In genomic region chr4:52612341-52612740, GRCh38 we compare ENCODE assay signal across 18 cellular contexts. TPM values are rescaled to one million over a fixed set of nuclear protein-coding genes. Genes with fewer than 3 reads are reported as not detected.
DNase-seq lines count a peak whose midpoint lies in the region; ATAC-seq and TF ChIP-seq lines count a peak whose summit lies in the region.
"Had no signal": no experiment of that assay in that cellular context is flagged by ENCODE, and none has a peak within 500 bp of the region (broad histone marks: within the 10 kb centered on the region; RNA-seq: fewer than 3 reads in every experiment).

No MANE protein-coding gene starts in this region.

- DNase-seq in left ventricle myocardium superior (no peak), cardiac septum (ENCODE audit: low spot score) (no peak), mammary epithelial cell (peak; percentile 5), foreskin keratinocyte (peak; percentile 6 to 29), renal cortical epithelial cell (ENCODE audit: low read depth) (peak; percentile 10)
- DNase-seq in activated effector memory CD4-positive, alpha-beta T cell treated with anti-CD3 and anti-CD28 coated beads, Interleukin-2, amount 50 U/mL, for 16 hours: no peak
- no peak for DNase-seq in activated CD4-positive, alpha-beta T cell treated with anti-CD3 and anti-CD28 coated beads, Interleukin-2, amount 10 ng/mL, durations not matched to agents 7 days and 5 days
- DNase-seq: 8988T; ACHN; Calu3; CD4-positive, alpha-beta T cell; DMS 273 treated with DMSO at 0.1 percent for 48 hours; DMS79; GOT3; H9 had no signal

- H3K27ac ChIP-seq in mammary epithelial cell (ENCODE audit: insufficient read depth, low read depth, low read length) (no peak overlapping the region), foreskin keratinocyte (no peak overlapping the region)
- H3K27ac ChIP-seq: BLaER1 treated with 17β-estradiol and CSF1 and Interleukin-3, amounts not matched to agents 10 nM and 100 nM had no signal

- H3K9me3 ChIP-seq in mammary epithelial cell (replicated peaks; ENCODE audit: insufficient read depth, low read length): no peaks in the 10 kb centered on the region

- H3K36me3 Mint-ChIP-seq in activated CD4-positive, alpha-beta T cell treated with anti-CD3 and anti-CD28 coated beads, Interleukin-2, amount 10 ng/mL, durations not matched to agents 7 days and 5 days (ENCODE audit: low read depth): peaks cover 15% of the 10 kb centered on the region

- CTCF ChIA-PET in mammary epithelial cell (lab: Charles Lee; ENCODE audit: low non-redundant PET): no interaction called here
- CTCF ChIA-PET in activated CD4-positive, alpha-beta T cell treated with anti-CD3 and anti-CD28 coated beads, Interleukin-2, amount 10 ng/mL, durations not matched to agents 7 days and 5 days (lab: Charles Lee): no interaction called here

- H3K9ac ChIP-seq in mammary epithelial cell (ENCODE audit: insufficient read depth, low read length): no peak overlapping the region
- H3K9ac ChIP-seq: BLaER1 treated with 17β-estradiol and CSF1 and Interleukin-3, amounts not matched to agents 10 nM and 100 nM had no signal

- no peak overlapping the region for H3K4me3 ChIP-seq in mammary epithelial cell (replicated peaks in 1 of 3; ENCODE audit: insufficient read depth in 1 of 3, low read depth in 2 of 3, low read length in 3 of 3)
- H3K4me3 ChIP-seq: BLaER1 treated with 17β-estradiol and CSF1 and Interleukin-3, amounts not matched to agents 10 nM and 100 nM had no signal

- H3K4me1 ChIP-seq in mammary epithelial cell (ENCODE audit: insufficient read depth, low read length) (no peaks in the 10 kb centered on the region), foreskin keratinocyte (no peaks in the 10 kb centered on the region)
- H3K4me1 ChIP-seq: BLaER1 treated with 17β-estradiol and CSF1 and Interleukin-3, amounts not matched to agents 10 nM and 100 nM had no signal

- H2AFZ ChIP-seq in mammary epithelial cell (ENCODE audit: low read depth, low read length): no peak overlapping the region

- WGBS in mammary epithelial cell (ENCODE audit: low coverage, missing lambda C conversion rate): 100% methylated on average over 1 of the region's 1 CpG

- H3K36me3 ChIP-seq in mammary epithelial cell (ENCODE audit: insufficient read depth, low read length): no peaks in the 10 kb centered on the region

- H3K27me3 ChIP-seq in mammary epithelial cell (ENCODE audit: insufficient read depth, low read length): no peaks in the 10 kb centered on the region
- H3K27me3 ChIP-seq in foreskin keratinocyte: no peaks in the 10 kb centered on the region
- H3K27me3 ChIP-seq: BLaER1 treated with 17β-estradiol and CSF1 and Interleukin-3, amounts not matched to agents 10 nM and 100 nM had no signal

- H4K20me1 ChIP-seq in mammary epithelial cell (ENCODE audit: insufficient read depth, low read length): no peaks in the 10 kb centered on the region
- H4K20me1 ChIP-seq: BLaER1 treated with 17β-estradiol and CSF1 and Interleukin-3, amounts not matched to agents 10 nM and 100 nM had no signal

- no peak overlapping the region for H3K4me2 ChIP-seq in mammary epithelial cell (ENCODE audit: insufficient read depth, low read depth, low read length)
- H3K4me2 ChIP-seq: BLaER1 treated with 17β-estradiol and CSF1 and Interleukin-3, amounts not matched to agents 10 nM and 100 nM had no signal

- POLR2A ChIA-PET in activated CD4-positive, alpha-beta T cell treated with anti-CD3 and anti-CD28 coated beads, Interleukin-2, amount 10 ng/mL, durations not matched to agents 7 days and 5 days (lab: Charles Lee): no interaction called here

- no peaks in the 10 kb centered on the region for H3K79me2 ChIP-seq in mammary epithelial cell (ENCODE audit: insufficient read depth, low read length)

- H3K4me3 Mint-ChIP-seq in activated CD4-positive, alpha-beta T cell treated with anti-CD3 and anti-CD28 coated beads, Interleukin-2, amount 10 ng/mL, durations not matched to agents 7 days and 5 days: no peak overlapping the region
- H3K4me3 Mint-ChIP-seq: CD4-positive, alpha-beta T cell; H9 had no signal

- peak in 1 of 2 donors; percentile 13 for TF ChIP-seq CTCF in mammary epithelial cell (conservative IDR thresholded peaks at IDR 0.05 in 1 of 2, IDR thresholded peaks at IDR 0.05 in 1 of 2; ENCODE audit: extremely low read depth in 1 of 2, insufficient read depth in 1 of 2, low read depth in 1 of 2, low read length in 2 of 2)
- TF ChIP-seq CTCF in foreskin keratinocyte (conservative IDR thresholded peaks at IDR 0.05): no peak

- BruUV-seq in mammary epithelial cell (replicated peaks; lab: Mats Ljungman, UMichigan): no TSS peak

- peaks cover 12% of the 10 kb centered on the region for H3K4me1 Mint-ChIP-seq in activated CD4-positive, alpha-beta T cell treated with anti-CD3 and anti-CD28 coated beads, Interleukin-2, amount 10 ng/mL, durations not matched to agents 7 days and 5 days

- in situ Hi-C loops in mammary epithelial cell (cut with MboI; ENCODE audit: low sequenced_read_pairs in 2 of 2): no loop called here

- no peak overlapping the region for H3K27ac Mint-ChIP-seq in activated CD4-positive, alpha-beta T cell treated with anti-CD3 and anti-CD28 coated beads, Interleukin-2, amount 10 ng/mL, durations not matched to agents 7 days and 5 days
- H3K27ac Mint-ChIP-seq: CD4-positive, alpha-beta T cell; H9 had no signal

- dilution Hi-C loops in mammary epithelial cell (cut with HindIII; ENCODE audit: low sequenced_read_pairs): no loop called here

- ATAC-seq in left ventricle myocardium superior: peak; percentile 26
- no peak for ATAC-seq in foreskin keratinocyte
- no peak for ATAC-seq in GM18909 (IDR thresholded peaks at IDR 0.05; ENCODE audit: poor library complexity, unreplicated experiment)
- ATAC-seq: HepG2 had no signal

- intact Hi-C loops in left ventricle myocardium superior (cut with micrococcal nuclease): no loop called here
- intact Hi-C loops in cardiac septum (cut with DNase I): no loop called here
- intact Hi-C loops in mammary epithelial cell (cut with micrococcal nuclease): no loop called here

- H3K27me3 Mint-ChIP-seq in activated CD4-positive, alpha-beta T cell treated with anti-CD3 and anti-CD28 coated beads, Interleukin-2, amount 10 ng/mL, durations not matched to agents 7 days and 5 days: peaks cover 2% of the 10 kb centered on the region
- H3K27me3 Mint-ChIP-seq: CD4-positive, alpha-beta T cell had no signal

- peaks cover 5% of the 10 kb centered on the region for H3K9me3 Mint-ChIP-seq in activated CD4-positive, alpha-beta T cell treated with anti-CD3 and anti-CD28 coated beads, Interleukin-2, amount 10 ng/mL, durations not matched to agents 7 days and 5 days
- H3K9me3 Mint-ChIP-seq: CD4-positive, alpha-beta T cell had no signal

RNA-seq across cellular contexts. Expression of gene USP46, which starts 46.8 kb away (rescaled TPM):
- 61.1 TPM for total RNA-seq in left ventricle myocardium superior
- 111 TPM for total RNA-seq in cardiac septum
- 10 to 100 TPM; 15.2 to 24.9 TPM for total RNA-seq in mammary epithelial cell
- 7.3 TPM for polyA plus RNA-seq in mammary epithelial cell
- polyA minus RNA-seq in mammary epithelial cell: 25.9 TPM
- total RNA-seq in foreskin keratinocyte: 14.7 and 14.9 TPM in 2 replicates
- polyA plus RNA-seq in foreskin keratinocyte: 3.9 and 4.4 TPM in 2 replicates
- total RNA-seq in renal cortical epithelial cell: 21.9 and 44.6 TPM in 2 replicates
- total RNA-seq in activated CD4-positive, alpha-beta T cell treated with anti-CD3 and anti-CD28 coated beads, Interleukin-2, amount 10 ng/mL, durations not matched to agents 7 days and 5 days: 1 to 10 TPM; 8.7 to 8.9 TPM

Comparison
In these comparisons a context has a peak if more than half of its experiments do, and no peak if none do; other contexts are left out.
1. DNase-seq: peak in mammary epithelial cell (single experiment), foreskin keratinocyte (2 of 2) and renal cortical epithelial cell (single experiment); none in left ventricle myocardium superior (single experiment), cardiac septum (single experiment), activated effector memory CD4-positive, alpha-beta T cell treated with anti-CD3 and anti-CD28 coated beads, Interleukin-2, amount 50 U/mL, for 16 hours (single experiment) and activated CD4-positive, alpha-beta T cell treated with anti-CD3 and anti-CD28 coated beads, Interleukin-2, amount 10 ng/mL, durations not matched to agents 7 days and 5 days (single experiment).